Comparison of ENCODE assay signal across 8 cellular contexts in the genomic region with DNA sequence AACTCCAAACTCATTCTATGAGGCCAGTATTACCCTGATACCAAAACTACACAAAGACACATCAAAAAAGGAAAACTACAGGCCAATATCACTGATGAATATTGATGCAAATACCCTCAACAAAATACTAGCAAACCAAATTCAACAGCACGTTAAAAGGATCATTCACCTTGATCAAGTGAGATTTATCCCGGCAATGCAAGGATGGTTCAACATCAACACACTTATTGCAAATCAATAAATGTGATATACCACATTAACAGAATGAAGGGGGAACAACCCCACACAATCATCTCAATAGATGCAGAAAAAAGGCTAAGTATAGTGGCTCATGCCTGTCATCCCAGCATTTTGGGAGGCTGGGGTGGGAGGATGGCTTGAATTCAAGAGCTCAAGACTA.
"Had no signal": no experiment of that assay in that cellular context is flagged by ENCODE, and none has a peak within 500 bp of the region (broad histone marks: within the 10 kb centered on the region; RNA-seq: fewer than 3 reads in every experiment).

No MANE protein-coding gene starts in this region.

- H3K27ac ChIP-seq: GM23248, HL-60 had no signal

- H2AFZ ChIP-seq: GM23248 had no signal

- H3K4me3 ChIP-seq: GM23248 had no signal

- DNase-seq: GM23248, GOT3, H9, HCEC 1CT, HFFc6, KG1 had no signal

- ATAC-seq: HepG2 had no signal

- FAIRE-seq: HepG2 had no signal

- H3K9ac ChIP-seq: GM23248 had no signal
